In the genomic region with DNA sequence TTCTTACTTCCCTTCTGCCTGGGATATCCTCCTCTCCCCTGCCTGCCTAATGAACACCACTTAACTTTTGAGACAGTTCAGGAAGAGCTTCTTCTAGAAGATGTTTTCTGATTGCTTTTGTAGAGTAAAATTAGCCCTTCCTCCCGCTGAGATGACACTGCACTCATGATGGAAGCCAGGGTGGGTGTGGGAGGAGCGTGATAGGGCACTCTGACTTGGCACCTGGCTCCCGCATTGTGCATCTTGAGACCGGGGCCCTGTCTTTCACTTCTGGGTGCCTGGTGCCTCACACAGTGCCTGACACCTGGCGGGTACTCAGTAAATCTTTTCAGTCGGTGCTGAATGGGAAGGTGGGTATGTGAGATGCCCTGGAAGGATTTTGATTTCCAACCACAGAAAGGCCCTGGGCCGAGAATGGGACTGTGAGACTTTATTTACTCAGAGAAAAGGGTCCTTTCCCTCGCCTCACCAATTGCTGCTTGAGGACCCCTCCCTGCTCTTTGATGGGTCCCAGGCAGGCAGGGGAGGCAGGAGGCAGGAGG, we compare ENCODE assay signal across 16 cellular contexts. TPM values are rescaled to one million over a fixed set of nuclear protein-coding genes. Genes with fewer than 3 reads are reported as not detected.
A peak's percentile ranks its signal among the peaks of the same experiment; 100 is the strongest.
DNase-seq lines count a peak whose midpoint lies in the region; ATAC-seq and TF ChIP-seq lines count a peak whose summit lies in the region.
"Had no signal": no experiment of that assay in that cellular context is flagged by ENCODE, and none has a peak within 500 bp of the region (broad histone marks: within the 10 kb centered on the region; RNA-seq: fewer than 3 reads in every experiment).

No MANE protein-coding gene starts in this region.

- H3K27ac Mint-ChIP-seq in T-helper 1 cell treated with Interleukin-12 subunit alpha and Interleukin-12 subunit beta and Interleukin-4 antibody, amounts not matched to agents 30 μg/mL and 1 μg/mL, for 36 hours, result peak overlapping the region; percentile 12
- H3K27ac Mint-ChIP-seq in CD4-positive, CD25-positive, alpha-beta regulatory T cell, result peak overlapping the region; percentile 76 to 96 (median 83)
- peak overlapping the region; percentile 53 to 87 for H3K27ac Mint-ChIP-seq in effector memory CD8-positive, alpha-beta T cell
- H3K27ac Mint-ChIP-seq: activated naive CD4-positive, alpha-beta T cell treated with anti-CD3 and anti-CD28 coated beads, Interleukin-2, amount 50 U/mL, for 24 hours; CD14-positive monocyte; mesothelial cell of epicardium had no signal

- peaks cover 13% of the 10 kb centered on the region for H3K4me1 ChIP-seq in CD4-positive, CD25-positive, alpha-beta regulatory T cell (ENCODE audit: control insufficient read depth, insufficient read depth, low read length, poor library complexity, severe bottlenecking)
- H3K4me1 ChIP-seq in OCI-LY3 (ENCODE audit: low read length) (peaks cover 22% of the 10 kb centered on the region), esophagus muscularis mucosa (no peaks in the 10 kb centered on the region)

- no peaks in the 10 kb centered on the region for H3K79me2 ChIP-seq in OCI-LY3 (ENCODE audit: low read length)

- H3K36me3 ChIP-seq in CD4-positive, CD25-positive, alpha-beta regulatory T cell (ENCODE audit: control insufficient read depth, insufficient read depth, low read length), result peaks cover 3% of the 10 kb centered on the region
- H3K36me3 ChIP-seq in OCI-LY3 (replicated peaks; ENCODE audit: low read depth, low read length), result no peaks in the 10 kb centered on the region
- H3K36me3 ChIP-seq in esophagus muscularis mucosa, result no peaks in the 10 kb centered on the region
- H3K36me3 ChIP-seq: thoracic aorta had no signal

- H3K27me3 Mint-ChIP-seq in T-helper 1 cell treated with Interleukin-12 subunit alpha and Interleukin-12 subunit beta and Interleukin-4 antibody, amounts not matched to agents 30 μg/mL and 1 μg/mL, for 36 hours (ENCODE audit: low read depth), result no peaks in the 10 kb centered on the region
- H3K27me3 Mint-ChIP-seq in CD4-positive, CD25-positive, alpha-beta regulatory T cell, result peaks cover 1% of the 10 kb centered on the region
- no peaks in the 10 kb centered on the region for H3K27me3 Mint-ChIP-seq in effector memory CD8-positive, alpha-beta T cell
- H3K27me3 Mint-ChIP-seq: activated naive CD4-positive, alpha-beta T cell treated with anti-CD3 and anti-CD28 coated beads, Interleukin-2, amount 50 U/mL, for 24 hours had no signal

- TF ChIP-seq CTCF in OCI-LY3 (IDR thresholded peaks at IDR 0.05; ENCODE audit: low read depth, low read length) (no peak), esophagus muscularis mucosa (IDR thresholded peaks at IDR 0.05) (no peak)

- no peak for TF ChIP-seq POLR2A in esophagus muscularis mucosa (IDR thresholded peaks at IDR 0.05; ENCODE audit: low read depth)

- peak overlapping the region; percentile 70 for H2AFZ ChIP-seq in OCI-LY3 (ENCODE audit: low read depth, low read length)

- H3K9me3 Mint-ChIP-seq in T-helper 1 cell treated with Interleukin-12 subunit alpha and Interleukin-12 subunit beta and Interleukin-4 antibody, amounts not matched to agents 30 μg/mL and 1 μg/mL, for 36 hours, result no peaks in the 10 kb centered on the region
- H3K9me3 Mint-ChIP-seq in CD4-positive, CD25-positive, alpha-beta regulatory T cell, result no peaks in the 10 kb centered on the region
- no peaks in the 10 kb centered on the region for H3K9me3 Mint-ChIP-seq in effector memory CD8-positive, alpha-beta T cell
- H3K9me3 Mint-ChIP-seq: activated naive CD4-positive, alpha-beta T cell treated with anti-CD3 and anti-CD28 coated beads, Interleukin-2, amount 50 U/mL, for 24 hours; CD14-positive monocyte; mesothelial cell of epicardium had no signal

- H3K27ac ChIP-seq in CD4-positive, CD25-positive, alpha-beta regulatory T cell (ENCODE audit: insufficient read depth, low read length, poor library complexity, severe bottlenecking), result peak overlapping the region; percentile 63
- no peak overlapping the region for H3K27ac ChIP-seq in OCI-LY3 (ENCODE audit: low read length)
- H3K27ac ChIP-seq in esophagus muscularis mucosa (replicated peaks in 1 of 4), result no peak overlapping the region
- H3K27ac ChIP-seq: 22Rv1, thoracic aorta had no signal

- no peaks in the 10 kb centered on the region for H3K9me3 ChIP-seq in CD4-positive, CD25-positive, alpha-beta regulatory T cell (ENCODE audit: control insufficient read depth in 2 of 2, low read length in 2 of 2)
- H3K9me3 ChIP-seq in OCI-LY3 (ENCODE audit: insufficient read depth, low read length), result no peaks in the 10 kb centered on the region
- H3K9me3 ChIP-seq in esophagus muscularis mucosa, result no peaks in the 10 kb centered on the region
- H3K9me3 ChIP-seq: thoracic aorta had no signal

- intact Hi-C loops in esophagus muscularis mucosa (cut with DNase I), result no loop called here

- DNase-seq in T-helper 1 cell (no peak), SIG-M5 (lab: John Stamatoyannopoulos, UW) (no peak), esophagus muscularis mucosa (ENCODE audit: extremely low spot score) (no peak), AG08396 (ENCODE audit: low spot score) (no peak)
- peak in 2 of 3 donors; percentile 19 to 48 for DNase-seq in CD4-positive, CD25-positive, alpha-beta regulatory T cell
- no peak for DNase-seq in effector memory CD8-positive, alpha-beta T cell
- DNase-seq: stimulated activated CD4-positive, alpha-beta T cell treated with anti-CD3 and anti-CD28 coated beads, Interleukin-2, amount 100 ng/mL, for 24 hours had no signal

- peaks cover 9% of the 10 kb centered on the region for H3K4me1 Mint-ChIP-seq in T-helper 1 cell treated with Interleukin-12 subunit alpha and Interleukin-12 subunit beta and Interleukin-4 antibody, amounts not matched to agents 30 μg/mL and 1 μg/mL, for 36 hours (ENCODE audit: low read depth)
- H3K4me1 Mint-ChIP-seq in CD4-positive, CD25-positive, alpha-beta regulatory T cell, result peaks cover 2 to 47% (median 26%) of the 10 kb centered on the region in 4 donors
- peaks cover 20 to 36% of the 10 kb centered on the region in 2 donors for H3K4me1 Mint-ChIP-seq in effector memory CD8-positive, alpha-beta T cell (ENCODE audit: low read depth in 2 of 2)

- WGBS in esophagus muscularis mucosa, result 82% methylated on average over 8 of the region's 8 CpGs

- H3K36me3 Mint-ChIP-seq in T-helper 1 cell treated with Interleukin-12 subunit alpha and Interleukin-12 subunit beta and Interleukin-4 antibody, amounts not matched to agents 30 μg/mL and 1 μg/mL, for 36 hours (ENCODE audit: low read depth), result no peaks in the 10 kb centered on the region
- H3K36me3 Mint-ChIP-seq in CD4-positive, CD25-positive, alpha-beta regulatory T cell, result peaks cover 8% of the 10 kb centered on the region
- peaks cover 13% of the 10 kb centered on the region for H3K36me3 Mint-ChIP-seq in effector memory CD8-positive, alpha-beta T cell (ENCODE audit: insufficient read depth)
- H3K36me3 Mint-ChIP-seq: CD14-positive monocyte, mesothelial cell of epicardium had no signal

- H3K4me2 ChIP-seq in OCI-LY3 (ENCODE audit: low read length), result peak overlapping the region; percentile 20

- no peaks in the 10 kb centered on the region for H3K27me3 ChIP-seq in CD4-positive, CD25-positive, alpha-beta regulatory T cell (ENCODE audit: control insufficient read depth, insufficient read depth, low read length)
- peaks cover 2% of the 10 kb centered on the region; the same call in 1 of the 2 replicates for H3K27me3 ChIP-seq in OCI-LY3 (ENCODE audit: low read depth, low read length)
- peaks cover 0 to 43% (median 0%) of the 10 kb centered on the region in 4 donors for H3K27me3 ChIP-seq in esophagus muscularis mucosa

- no peak overlapping the region for H3K4me3 ChIP-seq in CD4-positive, CD25-positive, alpha-beta regulatory T cell (ENCODE audit: low read depth, low read length)
- H3K4me3 ChIP-seq in OCI-LY3 (ENCODE audit: low read length) (no peak overlapping the region), esophagus muscularis mucosa (no peak overlapping the region)
- H3K4me3 ChIP-seq: thoracic aorta had no signal

- H3K9ac ChIP-seq in OCI-LY3 (ENCODE audit: low read length), result no peak overlapping the region

- TF ChIP-seq EP300 in esophagus muscularis mucosa (IDR thresholded peaks at IDR 0.05), result no peak

- ATAC-seq in CD4-positive, CD25-positive, alpha-beta regulatory T cell (ENCODE audit: low read depth in 2 of 2), result peak; percentile 48 to 58
- ATAC-seq in effector memory CD8-positive, alpha-beta T cell (replicated peaks), result peak; percentile 47

- H3K4me3 Mint-ChIP-seq in T-helper 1 cell treated with Interleukin-12 subunit alpha and Interleukin-12 subunit beta and Interleukin-4 antibody, amounts not matched to agents 30 μg/mL and 1 μg/mL, for 36 hours, result no peak overlapping the region
- peak overlapping the region in 3 of 4 donors; percentile 8 to 50 (median 34) for H3K4me3 Mint-ChIP-seq in CD4-positive, CD25-positive, alpha-beta regulatory T cell
- H3K4me3 Mint-ChIP-seq in effector memory CD8-positive, alpha-beta T cell, result peak overlapping the region; percentile 5 to 31
- H3K4me3 Mint-ChIP-seq: activated naive CD4-positive, alpha-beta T cell treated with anti-CD3 and anti-CD28 coated beads, Interleukin-2, amount 50 U/mL, for 24 hours; mesothelial cell of epicardium had no signal

- no peaks in the 10 kb centered on the region for H4K20me1 ChIP-seq in OCI-LY3 (ENCODE audit: insufficient read depth, low read length)

RNA-seq across cellular contexts. Expression of gene THEM5, which starts 6.8 kb away (rescaled TPM):
- total RNA-seq in CD4-positive, CD25-positive, alpha-beta regulatory T cell, result not detected
- under 1 TPM in 1 of 4 donors, not detected in 3; 0.25 TPM for polyA plus RNA-seq in CD4-positive, CD25-positive, alpha-beta regulatory T cell
- not detected for total RNA-seq in esophagus muscularis mucosa
- total RNA-seq: H4, HT1080, mesothelial cell of epicardium, thoracic aorta had no signal
- polyA plus RNA-seq: CD14-positive monocyte had no signal

RNA-seq across cellular contexts. Expression of gene C2CD4D, which starts 7.1 kb away (rescaled TPM):
- 0.94 TPM for total RNA-seq in CD4-positive, CD25-positive, alpha-beta regulatory T cell
- polyA plus RNA-seq in CD4-positive, CD25-positive, alpha-beta regulatory T cell, result 1 to 10 TPM; 1.3 to 4.0 (median 2.8) TPM
- total RNA-seq in esophagus muscularis mucosa, result not detected
- total RNA-seq: H4, HT1080, thoracic aorta had no signal
- polyA plus RNA-seq: CD14-positive monocyte had no signal

RNA-seq across cellular contexts. Expression of gene RORC, which starts 15.2 kb away (rescaled TPM):
- 6.2 TPM for total RNA-seq in CD4-positive, CD25-positive, alpha-beta regulatory T cell
- 10 to 100 TPM; 10.6 to 16.7 (median 15.1) TPM for polyA plus RNA-seq in CD4-positive, CD25-positive, alpha-beta regulatory T cell
- total RNA-seq in esophagus muscularis mucosa, result under 1 TPM in 2 of 4 donors, not detected in 2; 0.11 to 0.17 TPM
- total RNA-seq: HT1080, mesothelial cell of epicardium, thoracic aorta had no signal
- polyA plus RNA-seq: CD14-positive monocyte had no signal

RNA-seq across cellular contexts. Expression of gene LINGO4, which starts 41.5 kb away (rescaled TPM):
- 0.22 TPM for total RNA-seq in CD4-positive, CD25-positive, alpha-beta regulatory T cell
- polyA plus RNA-seq in CD4-positive, CD25-positive, alpha-beta regulatory T cell, result under 1 TPM in 2 of 4 donors, not detected in 2; 0.15 to 0.33 TPM
- not detected for total RNA-seq in esophagus muscularis mucosa
- total RNA-seq: H4, HT1080, mesothelial cell of epicardium, thoracic aorta had no signal
- polyA plus RNA-seq: CD14-positive monocyte had no signal

RNA-seq across cellular contexts. Expression of gene TDRKH, which starts 56.5 kb away (rescaled TPM):
- total RNA-seq in CD4-positive, CD25-positive, alpha-beta regulatory T cell, result 12.6 TPM
- polyA plus RNA-seq in CD4-positive, CD25-positive, alpha-beta regulatory T cell, result 10 to 100 TPM in 3 of 4 donors, 1 to 10 TPM in 1; 9.5 to 18.0 (median 14.3) TPM
- total RNA-seq in esophagus muscularis mucosa, result 1 to 10 TPM; 4.0 to 8.7 (median 6.1) TPM

Comparison
In these comparisons a context has a peak if more than half of its experiments do, and no peak if none do; other contexts are left out.
1. H3K27ac Mint-ChIP-seq: peak in every context shown above with its lines; median percentile 83 in CD4-positive, CD25-positive, alpha-beta regulatory T cell; 70 in effector memory CD8-positive, alpha-beta T cell; 12 in T-helper 1 cell treated with Interleukin-12 subunit alpha and Interleukin-12 subunit beta and Interleukin-4 antibody, amounts not matched to agents 30 μg/mL and 1 μg/mL, for 36 hours.
2. DNase-seq: peak in CD4-positive, CD25-positive, alpha-beta regulatory T cell (2 of 3); none in T-helper 1 cell (0 of 5), effector memory CD8-positive, alpha-beta T cell (0 of 3), SIG-M5 (single experiment), esophagus muscularis mucosa (single experiment) and AG08396 (single experiment).